11 cellular contexts compared by ENCODE assay signal in the genomic region with DNA sequence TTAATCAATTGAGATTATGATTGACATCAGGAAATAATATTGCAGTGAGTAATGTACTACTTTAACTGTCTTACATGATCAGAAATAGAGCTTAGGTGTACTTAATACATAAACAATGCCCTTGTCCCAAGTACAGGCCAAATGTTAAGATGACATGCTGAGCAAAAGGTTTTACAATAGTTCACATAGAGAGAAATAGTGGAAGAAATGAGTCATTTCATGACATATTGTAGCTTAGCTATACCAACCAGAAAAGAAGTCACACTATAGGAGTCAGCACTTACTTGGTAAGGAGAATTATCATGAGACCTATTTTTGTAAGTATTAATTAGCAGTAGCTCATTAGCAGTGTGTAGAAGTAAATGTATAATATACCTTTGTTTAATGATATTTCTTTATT.
DNase-seq lines count a peak whose midpoint lies in the region; ATAC-seq, FAIRE-seq and TF ChIP-seq lines count a peak whose summit lies in the region.
"Had no signal": no experiment of that assay in that cellular context is flagged by ENCODE, and none has a peak within 500 bp of the region (broad histone marks: within the 10 kb centered on the region; RNA-seq: fewer than 3 reads in every experiment).

No MANE protein-coding gene starts in this region.

- H3K27ac ChIP-seq in endothelial cell of umbilical vein (ENCODE audit: insufficient read depth, low read depth, low read length): no peak overlapping the region
- H3K27ac ChIP-seq in vagina: no peak overlapping the region
- H3K27ac ChIP-seq: gastrocnemius medialis had no signal

- ATAC-seq in GM18502 (IDR thresholded peaks at IDR 0.05; ENCODE audit: poor library complexity, unreplicated experiment): peak; percentile 80
- peak; percentile 55 for ATAC-seq in GM21786 (IDR thresholded peaks at IDR 0.05; ENCODE audit: unreplicated experiment)
- peak; percentile 63 for ATAC-seq in HG03460 (IDR thresholded peaks at IDR 0.05; ENCODE audit: unreplicated experiment)
- ATAC-seq: gastrocnemius medialis had no signal

- DNase-seq in endothelial cell of umbilical vein (ENCODE audit: low read depth, low spot score) (peak; percentile 50), vagina (ENCODE audit: extremely low spot score in 2 of 2) (no peak), C1 segment of cervical spinal cord (lab: John Stamatoyannopoulos, UW) (no peak), D721Med (ENCODE audit: insufficient read length, low spot score) (no peak), pons (ENCODE audit: low spot score) (no peak)
- DNase-seq: activated effector memory CD4-positive, alpha-beta T cell treated with Interleukin-2 at 50 U/mL for 16 hours; gastrocnemius medialis; naive B cell had no signal

- POLR2A ChIA-PET in endothelial cell of umbilical vein (lab: Charles Lee): no interaction called here

- H3K36me3 ChIP-seq in endothelial cell of umbilical vein (ENCODE audit: control insufficient read depth in 2 of 2, extremely low read depth in 1 of 2, insufficient read depth in 2 of 2, low read length in 2 of 2): no peaks in the 10 kb centered on the region
- no peaks in the 10 kb centered on the region for H3K36me3 ChIP-seq in vagina
- H3K36me3 ChIP-seq: gastrocnemius medialis had no signal

- no peak overlapping the region for H3K4me2 ChIP-seq in endothelial cell of umbilical vein (ENCODE audit: insufficient read depth, low read length)

- H3K9me1 ChIP-seq in endothelial cell of umbilical vein (replicated peaks; ENCODE audit: control insufficient read depth, extremely low read depth, insufficient read depth, low read length): no peaks in the 10 kb centered on the region

- H3K4me3 ChIP-seq in endothelial cell of umbilical vein (replicated peaks in 1 of 3; ENCODE audit: insufficient read depth in 1 of 3, low read depth in 1 of 3, low read length in 3 of 3) (no peak overlapping the region), vagina (no peak overlapping the region)
- H3K4me3 ChIP-seq: gastrocnemius medialis had no signal

- no peaks in the 10 kb centered on the region for H3K79me2 ChIP-seq in endothelial cell of umbilical vein (ENCODE audit: control insufficient read depth, insufficient read depth, low read length)

- dilution Hi-C loops in endothelial cell of umbilical vein (cut with MboI; ENCODE audit: extremely low pct_ligation_motif_present, low sequenced_read_pairs): no loop called here

- peaks cover 3% of the 10 kb centered on the region for H3K4me1 ChIP-seq in endothelial cell of umbilical vein (ENCODE audit: control insufficient read depth, extremely low read depth, insufficient read depth, low read length)
- no peaks in the 10 kb centered on the region for H3K4me1 ChIP-seq in vagina
- H3K4me1 ChIP-seq: gastrocnemius medialis had no signal

- no peak for FAIRE-seq in endothelial cell of umbilical vein (lab: Jason Lieb, UNC)
- no peak for FAIRE-seq in D721Med (lab: Jason Lieb, UNC)

- H3K9me3 ChIP-seq in endothelial cell of umbilical vein (replicated peaks; ENCODE audit: control insufficient read depth, insufficient read depth, low read length): no peaks in the 10 kb centered on the region
- no peaks in the 10 kb centered on the region for H3K9me3 ChIP-seq in vagina
- H3K9me3 ChIP-seq: gastrocnemius medialis had no signal

- CTCF ChIA-PET in endothelial cell of umbilical vein (lab: Charles Lee): interaction anchor here (0.6 to 1.2 kb wide), 4 partner anchors 11 to 279 kb away, joined by 3 to 4 read pairs (median 4); no protein-coding TSS in a partner anchor

- H4K20me1 ChIP-seq in endothelial cell of umbilical vein (replicated peaks; ENCODE audit: control insufficient read depth, extremely low read depth, insufficient read depth, low read length): no peaks in the 10 kb centered on the region

- H3K9ac ChIP-seq in endothelial cell of umbilical vein (replicated peaks; ENCODE audit: extremely low read depth, insufficient read depth, low read length): no peak overlapping the region

- TF ChIP-seq CTCF in endothelial cell of umbilical vein (IDR thresholded peaks at IDR 0.05; ENCODE audit: extremely low read depth in 1 of 2, insufficient read depth in 1 of 2, low read depth in 1 of 2, low read length in 2 of 2): no peak
- TF ChIP-seq CTCF in vagina (IDR thresholded peaks at IDR 0.05): no peak
- TF ChIP-seq CTCF in D721Med (IDR thresholded peaks at IDR 0.05; ENCODE audit: insufficient read depth, missing control alignments): no peak

- no peaks in the 10 kb centered on the region for H3K27me3 ChIP-seq in endothelial cell of umbilical vein (ENCODE audit: control insufficient read depth in 2 of 2, insufficient read depth in 2 of 2, low read length in 2 of 2)
- no peaks in the 10 kb centered on the region for H3K27me3 ChIP-seq in vagina
- H3K27me3 ChIP-seq: gastrocnemius medialis had no signal

- no TSS peak for BruUV-seq in endothelial cell of umbilical vein (replicated peaks; lab: Mats Ljungman, UMichigan)

- H2AFZ ChIP-seq in endothelial cell of umbilical vein (ENCODE audit: low read depth, low read length): no peak overlapping the region

- TF ChIP-seq POLR2A in endothelial cell of umbilical vein (IDR thresholded peaks at IDR 0.05; ENCODE audit: low read depth, low read length) (no peak), vagina (IDR thresholded peaks at IDR 0.05) (no peak)

- intact Hi-C loops in endothelial cell of umbilical vein (cut with micrococcal nuclease) (loop anchor here (10.0 kb wide), 1 partner anchor 703 kb away; no protein-coding TSS in a partner anchor), vagina (cut with DNase I) (no loop called here)

TF ChIP-seq in endothelial cell of umbilical vein, 7 proteins besides CTCF, POLR2A, EP300 and RAD21:
- TF ChIP-seq GATA2 (IDR thresholded peaks at IDR 0.05; ENCODE audit: insufficient read depth, insufficient read length, low read depth, low read length): no peak
- TF ChIP-seq FOS (IDR thresholded peaks at IDR 0.05; ENCODE audit: borderline replicate concordance, insufficient read depth, low read length): no peak
- peak; percentile 57 for TF ChIP-seq JUN (IDR thresholded peaks at IDR 0.05; ENCODE audit: borderline replicate concordance, insufficient read depth, insufficient read length, low read depth)
